ENCODE assay signal across 1 cellular context in the genomic region with DNA sequence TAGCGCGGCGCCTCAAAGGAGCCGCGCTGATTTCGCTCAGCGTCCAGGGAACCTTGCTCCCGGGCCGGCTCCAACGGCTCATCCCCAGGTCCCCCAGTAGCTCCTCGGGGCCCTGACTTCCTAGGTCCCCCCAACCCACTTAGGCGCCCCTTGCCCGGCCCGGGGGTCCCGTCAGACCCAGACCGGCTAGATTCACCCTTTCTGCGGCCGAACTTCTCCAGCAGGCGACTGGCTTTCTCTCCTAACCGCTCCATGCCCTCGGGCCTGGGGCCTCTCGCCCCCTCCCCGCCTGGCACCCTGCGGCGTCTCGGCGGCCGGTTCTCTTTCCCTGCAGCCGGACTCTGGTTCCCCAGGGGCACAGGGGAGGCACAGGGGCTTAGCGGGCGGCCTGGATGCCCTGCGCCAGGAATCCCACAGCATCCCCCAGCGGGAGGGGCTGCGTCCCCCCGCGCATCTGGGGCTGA.
TF ChIP-seq lines count a peak whose summit lies in the region.

No MANE protein-coding gene starts in this region.

TF ChIP-seq in liver, 16 proteins besides CTCF, POLR2A, EP300 and RAD21:
- TF ChIP-seq HNF4G (IDR thresholded peaks at IDR 0.05) (no peak), REST (IDR thresholded peaks at IDR 0.05) (no peak), FOXA1 (IDR thresholded peaks at IDR 0.05) (no peak), ZBTB33 (IDR thresholded peaks at IDR 0.05) (no peak), NR2F2 (IDR thresholded peaks at IDR 0.05) (no peak)
